ENCODE assay signal across 9 cellular contexts in the genomic region with DNA sequence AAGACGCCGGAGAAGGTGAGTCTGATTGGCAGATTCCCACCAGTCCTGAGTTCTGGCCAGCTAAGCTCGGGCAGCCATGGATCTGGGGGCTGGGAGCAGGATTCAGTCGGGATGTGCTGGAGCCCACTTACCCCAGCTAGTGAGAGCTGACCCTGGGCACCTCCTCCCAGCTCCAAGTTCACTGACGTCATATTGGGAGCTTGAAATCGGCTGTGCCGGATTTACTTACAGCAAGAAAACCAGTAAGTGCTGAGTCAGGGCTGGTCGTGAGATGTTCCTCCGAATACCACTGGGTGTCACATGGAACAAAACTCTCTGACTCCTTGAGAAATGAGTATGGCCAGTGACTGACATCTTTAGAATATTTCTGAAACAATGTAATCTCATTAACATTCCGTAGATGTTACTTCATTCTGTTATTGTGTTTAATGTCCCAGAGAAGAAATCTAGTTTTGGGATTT.
A peak's percentile ranks its signal among the peaks of the same experiment; 100 is the strongest.
DNase-seq lines count a peak whose midpoint lies in the region; TF ChIP-seq lines count a peak whose summit lies in the region.
"Had no signal": no experiment of that assay in that cellular context is flagged by ENCODE, and none has a peak within 500 bp of the region (broad histone marks: within the 10 kb centered on the region; RNA-seq: fewer than 3 reads in every experiment).

No MANE protein-coding gene starts in this region.

- peaks cover 19% of the 10 kb centered on the region for H3K27me3 Mint-ChIP-seq in glutamatergic neuron (ENCODE audit: unreplicated experiment)

- POLR2A ChIA-PET in GM10248 (lab: Yijun Ruan, JAX) = no interaction called here

- H3K9me3 ChIP-seq in SJCRH30 (replicated peaks) = no peaks in the 10 kb centered on the region

- no peak overlapping the region for H3K27ac ChIP-seq in SJCRH30
- H3K27ac ChIP-seq: BLaER1 had no signal

- peaks cover 8% of the 10 kb centered on the region for H3K4me1 ChIP-seq in SJCRH30

- H3K4me3 ChIP-seq in SJCRH30 = no peak overlapping the region
- H3K4me3 ChIP-seq: BLaER1 had no signal

- H3K27me3 ChIP-seq in SJCRH30 = no peaks in the 10 kb centered on the region
- H3K27me3 ChIP-seq: BLaER1 had no signal

- peak; percentile 10 for DNase-seq in NCI-H1092 treated with DMSO at 0.1 percent for 48 hours (lab: John Stamatoyannopoulos, UW)
- DNase-seq in NCI-H1092 (lab: John Stamatoyannopoulos, UW) = no peak
- peak; percentile 27 to 28 for DNase-seq in SJCRH30
- DNase-seq in glutamatergic neuron = peak; percentile 34
- peak; percentile 95 for DNase-seq in renal cortical epithelial cell (ENCODE audit: low read depth)
- DNase-seq in activated gamma-delta T cell (lab: John Stamatoyannopoulos, UW) = no peak
- DNase-seq in GM10248 (ENCODE audit: extremely low spot score) = no peak
- no peak for DNase-seq in NCI-H187 (lab: John Stamatoyannopoulos, UW)

- H3K27ac Mint-ChIP-seq in glutamatergic neuron (ENCODE audit: unreplicated experiment) = peak overlapping the region; percentile 25

- no peaks in the 10 kb centered on the region for H3K36me3 ChIP-seq in SJCRH30
- H3K36me3 ChIP-seq: BLaER1 had no signal

- H3K36me3 Mint-ChIP-seq in glutamatergic neuron (ENCODE audit: unreplicated experiment) = peaks cover 11% of the 10 kb centered on the region

- peak; percentile 31 for TF ChIP-seq CTCF in glutamatergic neuron (IDR thresholded peaks at IDR 0.05; ENCODE audit: partially characterized antibody, unreplicated experiment)
- no peak for TF ChIP-seq CTCF in GM10248 (IDR thresholded peaks at IDR 0.05; ENCODE audit: control extremely low read depth, extremely low read depth, low read depth, missing control alignments)

- CTCF ChIA-PET in GM10248 (lab: Yijun Ruan, JAX) = no interaction called here

- H3K9me3 Mint-ChIP-seq in glutamatergic neuron (ENCODE audit: unreplicated experiment) = peaks cover 20% of the 10 kb centered on the region

- peaks cover 39% of the 10 kb centered on the region for H3K4me1 Mint-ChIP-seq in glutamatergic neuron (ENCODE audit: low read depth, unreplicated experiment)

- H3K4me3 Mint-ChIP-seq in glutamatergic neuron (ENCODE audit: unreplicated experiment) = no peak overlapping the region

Comparison
In these comparisons a context has a peak if more than half of its experiments do, and no peak if none do; other contexts are left out.
1. DNase-seq: peak in NCI-H1092 treated with DMSO at 0.1 percent for 48 hours (single experiment), SJCRH30 (2 of 2), glutamatergic neuron (single experiment) and renal cortical epithelial cell (single experiment); none in NCI-H1092 (single experiment), activated gamma-delta T cell (single experiment), GM10248 (single experiment) and NCI-H187 (0 of 2).